ENCODE assay signal across 9 cellular contexts in the genomic region with DNA sequence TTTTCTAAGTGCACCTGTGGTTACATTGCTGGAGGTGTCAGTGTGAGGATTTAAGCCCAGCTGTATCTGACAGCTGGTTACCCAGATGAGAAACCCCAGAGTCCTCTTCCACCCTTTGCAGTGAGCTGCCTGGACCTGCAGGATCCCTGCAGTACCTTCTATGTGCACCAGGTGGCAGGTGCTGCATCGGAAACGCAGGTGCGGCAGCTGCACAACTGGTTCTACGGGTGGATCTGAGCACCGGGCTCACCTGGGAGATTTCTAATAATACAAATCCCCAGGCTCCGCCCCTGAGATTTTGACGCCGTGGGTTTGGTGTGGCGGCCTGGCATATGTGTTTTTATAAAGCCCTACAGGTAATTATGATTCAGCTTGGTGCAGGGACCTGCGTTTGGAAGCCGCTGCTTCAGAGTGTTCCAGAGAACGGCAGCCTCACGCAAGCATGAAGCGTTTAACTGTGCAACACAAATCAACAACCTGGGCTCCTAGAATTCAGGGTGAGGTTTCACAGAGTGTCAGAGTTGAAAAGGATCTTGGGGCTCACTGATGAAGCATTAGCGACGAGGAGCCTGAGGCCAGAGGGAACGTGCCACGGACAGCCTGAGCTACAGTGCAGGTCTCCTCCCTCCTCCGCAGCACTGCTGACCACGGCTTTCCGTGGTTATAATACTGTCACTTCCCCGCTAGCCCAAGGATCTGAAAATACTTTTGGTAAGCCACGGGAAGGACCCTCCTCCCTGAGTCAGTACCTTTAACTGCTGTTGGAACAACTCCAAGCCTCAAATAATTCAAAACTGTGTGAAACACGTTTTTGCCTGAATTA.
DNase-seq lines count a peak whose midpoint lies in the region; ATAC-seq and TF ChIP-seq lines count a peak whose summit lies in the region.
"Had no signal": no experiment of that assay in that cellular context is flagged by ENCODE, and none has a peak within 500 bp of the region (broad histone marks: within the 10 kb centered on the region; RNA-seq: fewer than 3 reads in every experiment).

No MANE protein-coding gene starts in this region.

- no peak overlapping the region for H3K27ac Mint-ChIP-seq in IgD-negative memory B cell
- no peak overlapping the region for H3K27ac Mint-ChIP-seq in activated T-cell treated with anti-CD3 and anti-CD28 coated beads, Interleukin-2, amount 50 U/mL, for 72 hours
- H3K27ac Mint-ChIP-seq: dendritic cell treated with granulocyte-macrophage colony-stimulating factor and Interleukin-4, amounts not matched to agents 40 ng/mL and 50 ng/mL, for 4 days had no signal

- H3K79me2 ChIP-seq in PC-9 (ENCODE audit: low read depth), result no peaks in the 10 kb centered on the region

- no peaks in the 10 kb centered on the region for H3F3A ChIP-seq in PC-9 (ENCODE audit: insufficient read depth, low read depth)

- no TSS peak for BruUV-seq in PC-9 (replicated peaks; lab: Mats Ljungman, UMichigan)

- no peaks in the 10 kb centered on the region for H3K36me3 ChIP-seq in PC-9 (ENCODE audit: low read depth)
- no peaks in the 10 kb centered on the region for H3K36me3 ChIP-seq in psoas muscle (ENCODE audit: insufficient read depth in 1 of 2, low read depth in 1 of 2)

- H3K4me2 ChIP-seq in PC-9, result no peak overlapping the region

- no peak overlapping the region for H2AFZ ChIP-seq in PC-9

- peaks cover 0 to 7% (median 2%) of the 10 kb centered on the region in 3 donors for H3K4me1 Mint-ChIP-seq in IgD-negative memory B cell
- H3K4me1 Mint-ChIP-seq in activated T-cell treated with anti-CD3 and anti-CD28 coated beads, Interleukin-2, amount 50 U/mL, for 72 hours (ENCODE audit: low read depth), result peaks cover 8% of the 10 kb centered on the region

- CTCF ChIA-PET in PC-9 (lab: Charles Lee), result interaction anchor here (0.5 kb wide), 1 partner anchor 107 kb away, joined by 3 read pairs; no protein-coding TSS in a partner anchor

- peak; percentile 91 for ATAC-seq in GM21528 (IDR thresholded peaks at IDR 0.05; ENCODE audit: low FRiP score, unreplicated experiment)
- peak; percentile 90 to 92 for ATAC-seq in activated T-cell treated with anti-CD3 and anti-CD28 coated beads, Interleukin-2, amount 50 U/mL, for 72 hours (replicated peaks in 1 of 2)
- peak in 3 of 4 donors; percentile 37 to 55 (median 40) for ATAC-seq in psoas muscle

- H3K9me3 Mint-ChIP-seq in IgD-negative memory B cell, result peaks cover 0 to 3% (median 0%) of the 10 kb centered on the region in 3 donors
- no peaks in the 10 kb centered on the region for H3K9me3 Mint-ChIP-seq in activated T-cell treated with anti-CD3 and anti-CD28 coated beads, Interleukin-2, amount 50 U/mL, for 72 hours
- H3K9me3 Mint-ChIP-seq: dendritic cell treated with granulocyte-macrophage colony-stimulating factor and Interleukin-4, amounts not matched to agents 40 ng/mL and 50 ng/mL, for 4 days had no signal

- H3K36me3 Mint-ChIP-seq in IgD-negative memory B cell, result no peaks in the 10 kb centered on the region
- H3K36me3 Mint-ChIP-seq in activated T-cell treated with anti-CD3 and anti-CD28 coated beads, Interleukin-2, amount 50 U/mL, for 72 hours (ENCODE audit: insufficient read depth in 2 of 2), result no peaks in the 10 kb centered on the region

- intact Hi-C loops in PC-9 (cut with micrococcal nuclease; ENCODE audit: unreplicated experiment) (loop anchor here (1.0 to 10.0 kb wide), 2 partner anchors 108 to 141 kb away; no protein-coding TSS in a partner anchor), psoas muscle (cut with DNase I) (no loop called here)

- H3K9me3 ChIP-seq in PC-9 (ENCODE audit: insufficient read depth, low read depth) (no peaks in the 10 kb centered on the region; the same call in 1 of the 2 replicates), psoas muscle (no peaks in the 10 kb centered on the region)

- H3K4me1 ChIP-seq in PC-9 (replicated peaks; ENCODE audit: insufficient read depth) (no peaks in the 10 kb centered on the region), psoas muscle (no peaks in the 10 kb centered on the region)

- H3K9me2 ChIP-seq in PC-9 (ENCODE audit: insufficient read depth), result no peaks in the 10 kb centered on the region

- H3K27ac ChIP-seq in PC-9 (no peak overlapping the region), psoas muscle (no peak overlapping the region)

- no peak overlapping the region for H3K4me3 ChIP-seq in PC-9
- H3K4me3 ChIP-seq in foreskin fibroblast (ENCODE audit: low read depth in 1 of 2, low read length in 2 of 2), result no peak overlapping the region
- H3K4me3 ChIP-seq in psoas muscle, result no peak overlapping the region

- peak; percentile 88 for TF ChIP-seq CTCF in PC-9 (conservative IDR thresholded peaks at IDR 0.05)
- TF ChIP-seq CTCF in foreskin fibroblast (IDR thresholded peaks at IDR 0.05; ENCODE audit: low read depth, low read length), result peak; percentile 65
- TF ChIP-seq CTCF in psoas muscle (IDR thresholded peaks at IDR 0.05), result peak; percentile 61

- POLR2A ChIA-PET in PC-9 (lab: Charles Lee; ENCODE audit: unreplicated experiment), result no interaction called here

- no peaks in the 10 kb centered on the region for H4K20me1 ChIP-seq in PC-9 (ENCODE audit: insufficient read depth)

- peak; percentile 99 for DNase-seq in DMS53 treated with DMSO at 0.1 percent for 48 hours (lab: John Stamatoyannopoulos, UW; ENCODE audit: unreplicated experiment)
- DNase-seq in PC-9, result peak; percentile 65 to 76
- DNase-seq in activated T-cell treated with anti-CD3 and anti-CD28 coated beads, Interleukin-2, amount 50 U/mL, for 72 hours, result peak; percentile 77
- peak; percentile 4 to 62 for DNase-seq in foreskin fibroblast
- DNase-seq in psoas muscle, result peak in 1 of 2 donors; percentile 27
- no peak for DNase-seq in dedifferentiated amniotic fluid mesenchymal stem cell (ENCODE audit: extremely low spot score)

- H3K4me3 Mint-ChIP-seq in IgD-negative memory B cell, result peak overlapping the region in 3 of 4 donors; percentile 46 to 81 (median 67)
- H3K4me3 Mint-ChIP-seq in activated T-cell treated with anti-CD3 and anti-CD28 coated beads, Interleukin-2, amount 50 U/mL, for 72 hours, result peak overlapping the region; percentile 71
- H3K4me3 Mint-ChIP-seq: dendritic cell treated with granulocyte-macrophage colony-stimulating factor and Interleukin-4, amounts not matched to agents 40 ng/mL and 50 ng/mL, for 4 days had no signal

- peaks cover 16% of the 10 kb centered on the region for H3K27me3 Mint-ChIP-seq in IgD-negative memory B cell
- peaks cover 66% of the 10 kb centered on the region for H3K27me3 Mint-ChIP-seq in activated T-cell treated with anti-CD3 and anti-CD28 coated beads, Interleukin-2, amount 50 U/mL, for 72 hours (ENCODE audit: low read depth)

- 40 to 41% (median 41%) methylated on average over 24 of the region's 24 CpGs for WGBS in psoas muscle, 3 donors

- H3K27me3 ChIP-seq in PC-9 (ENCODE audit: insufficient read depth, low read depth) (peaks cover 18% of the 10 kb centered on the region), psoas muscle (ENCODE audit: insufficient read depth in 3 of 3, low read length in 2 of 3) (peaks cover 0 to 26% (median 2%) of the 10 kb centered on the region in 3 donors)

Comparison
In these comparisons a context has a peak if more than half of its experiments do, and no peak if none do; other contexts are left out.
1. ATAC-seq: peak in every context shown above with its lines; median percentile 91 in GM21528; 91 in activated T-cell treated with anti-CD3 and anti-CD28 coated beads, Interleukin-2, amount 50 U/mL, for 72 hours; 40 in psoas muscle.